ENCODE assay signal across 10 cellular contexts in genomic region chr4:83852085-83852451, GRCh38.
A peak's percentile ranks its signal among the peaks of the same experiment; 100 is the strongest.
DNase-seq lines count a peak whose midpoint lies in the region; ATAC-seq and TF ChIP-seq lines count a peak whose summit lies in the region.
"Had no signal": no experiment of that assay in that cellular context is flagged by ENCODE, and none has a peak within 500 bp of the region (broad histone marks: within the 10 kb centered on the region; RNA-seq: fewer than 3 reads in every experiment).

No MANE protein-coding gene starts in this region.

- TF ChIP-seq CTCF in PC-3 (conservative IDR thresholded peaks at IDR 0.05; ENCODE audit: low read depth, low read length) = no peak
- no peak for TF ChIP-seq CTCF in epithelial cell of esophagus (IDR thresholded peaks at IDR 0.05; ENCODE audit: insufficient read depth, low read depth, low read length, missing control alignments)

- no peak overlapping the region for H2AFZ ChIP-seq in PC-3 (ENCODE audit: low read length)
- H2AFZ ChIP-seq in neuronal stem cell (ENCODE audit: low read length) = peak overlapping the region; percentile 47

- H2BK15ac ChIP-seq in neuronal stem cell (ENCODE audit: low read length) = no peak overlapping the region

- H3K9me2 ChIP-seq in PC-3 (replicated peaks; ENCODE audit: low read length) = no peaks in the 10 kb centered on the region

- H4K8ac ChIP-seq in neuronal stem cell (ENCODE audit: low read depth, low read length) = no peak overlapping the region

- no CpG with 5 or more reads among the region's 1 CpG for WGBS in neuronal stem cell (ENCODE audit: extremely low coverage in 2 of 2, insufficient read length in 2 of 2, insufficient replicate concordance in 1 of 2), 2 donors

- H3K9ac ChIP-seq in PC-3 (ENCODE audit: low read length) = no peak overlapping the region
- no peak overlapping the region for H3K9ac ChIP-seq in neuronal stem cell (ENCODE audit: low read depth, low read length, poor library complexity)

- H4K20me1 ChIP-seq in PC-3 (ENCODE audit: low read length) = no peaks in the 10 kb centered on the region

- H3K79me1 ChIP-seq in neuronal stem cell (ENCODE audit: low read depth, low read length) = no peaks in the 10 kb centered on the region

- H3K18ac ChIP-seq in neuronal stem cell (ENCODE audit: low read length) = no peak overlapping the region

- H3K4me1 ChIP-seq in PC-3 (ENCODE audit: insufficient read depth, low read length) (peaks cover 42% of the 10 kb centered on the region), neuronal stem cell (ENCODE audit: control insufficient read depth in 2 of 2, insufficient read depth in 1 of 2, low read depth in 1 of 2, low read length in 2 of 2) (peaks cover 6 to 7% of the 10 kb centered on the region in 2 donors)

- no peaks in the 10 kb centered on the region for H3K79me2 ChIP-seq in PC-3 (ENCODE audit: low read length)

- no peak overlapping the region for H2AK5ac ChIP-seq in neuronal stem cell (ENCODE audit: low read depth, low read length)

- peak; percentile 59 for ATAC-seq in PC-3
- ATAC-seq in HG02885 (IDR thresholded peaks at IDR 0.05; ENCODE audit: poor library complexity, unreplicated experiment) = no peak

- H3K27me3 ChIP-seq in PC-3 (ENCODE audit: low read length) (no peaks in the 10 kb centered on the region), neuronal stem cell (ENCODE audit: control insufficient read depth in 3 of 3, insufficient read depth in 3 of 3, low read depth in 1 of 3, low read length in 3 of 3) (peaks cover 0 to 20% (median 0%) of the 10 kb centered on the region in 3 experiments)

- H3K36me3 ChIP-seq in PC-3 (ENCODE audit: low read depth, low read length) (no peaks in the 10 kb centered on the region), neuronal stem cell (replicated peaks in 1 of 2; ENCODE audit: control insufficient read depth in 2 of 2, insufficient read depth in 2 of 2, low read length in 2 of 2) (no peaks in the 10 kb centered on the region)
- H3K36me3 ChIP-seq: thoracic aorta had no signal

- CTCF ChIA-PET in PC-3 (lab: Charles Lee) = no interaction called here

- BruUV-seq in PC-3 (replicated peaks; lab: Mats Ljungman, UMichigan) = no TSS peak

- no peak overlapping the region for H3K14ac ChIP-seq in neuronal stem cell (ENCODE audit: low read length)

- H2BK12ac ChIP-seq in neuronal stem cell (ENCODE audit: low read length) = no peak overlapping the region

- H4K91ac ChIP-seq in neuronal stem cell (ENCODE audit: low read depth, low read length, poor library complexity) = no peak overlapping the region

- H3K23ac ChIP-seq in neuronal stem cell (ENCODE audit: low read depth, low read length, poor library complexity) = no peak overlapping the region

- peak overlapping the region; percentile 24 for H3K4me2 ChIP-seq in PC-3 (ENCODE audit: low read length)
- H3K4me2 ChIP-seq in neuronal stem cell (ENCODE audit: insufficient read depth, low read length, poor library complexity, severe bottlenecking) = no peak overlapping the region

- H3K4me3 ChIP-seq in PC-3 (ENCODE audit: low read length) (no peak overlapping the region), epithelial cell of esophagus (ENCODE audit: low read length) (no peak overlapping the region), neuronal stem cell (ENCODE audit: low read length in 2 of 2) (no peak overlapping the region)
- H3K4me3 ChIP-seq: thoracic aorta had no signal

- H2BK5ac ChIP-seq in neuronal stem cell (ENCODE audit: low read length) = no peak overlapping the region

- H3F3A ChIP-seq in PC-3 (ENCODE audit: low read length, unreplicated experiment) = no peaks in the 10 kb centered on the region

- H2BK120ac ChIP-seq in neuronal stem cell (ENCODE audit: low read depth, low read length) = no peak overlapping the region

- no peak overlapping the region for H3K4ac ChIP-seq in neuronal stem cell (ENCODE audit: low read length)

- POLR2A ChIA-PET in PC-3 (lab: Charles Lee; ENCODE audit: unreplicated experiment) = no interaction called here

- intact Hi-C loops in PC-3 (cut with micrococcal nuclease) = loop anchor here (2.0 kb wide), 1 partner anchor 37 kb away; no protein-coding TSS in a partner anchor

- DNase-seq in EL (peak; percentile 85), PC-3 (peak; percentile 65), epithelial cell of esophagus (ENCODE audit: low read depth) (peak; percentile 87), neuronal stem cell (ENCODE audit: low spot score) (no peak), HT-29 (ENCODE audit: low spot score) (no peak), retina (no peak), DMS 273 (lab: John Stamatoyannopoulos, UW; ENCODE audit: unreplicated experiment) (no peak)
- DNase-seq: NCI-H1694 had no signal

- peak overlapping the region; percentile 45 for H3K27ac ChIP-seq in PC-3 (ENCODE audit: low read length)
- H3K27ac ChIP-seq in neuronal stem cell (replicated peaks; ENCODE audit: low read length) = no peak overlapping the region
- H3K27ac ChIP-seq: thoracic aorta had no signal

- no peaks in the 10 kb centered on the region for H3K9me3 ChIP-seq in PC-3 (ENCODE audit: low read length)
- no peaks in the 10 kb centered on the region for H3K9me3 ChIP-seq in neuronal stem cell (replicated peaks in 1 of 2; ENCODE audit: control insufficient read depth in 2 of 2, insufficient read depth in 1 of 2, low read depth in 1 of 2, low read length in 2 of 2)
- H3K9me3 ChIP-seq: thoracic aorta had no signal

Comparison
In these comparisons a context has a peak if more than half of its experiments do, and no peak if none do; other contexts are left out.
1. DNase-seq: peak in EL (single experiment), PC-3 (single experiment) and epithelial cell of esophagus (single experiment); none in neuronal stem cell (single experiment), HT-29 (single experiment), retina (single experiment) and DMS 273 (single experiment).